Comparison of ENCODE assay signal across 25 cellular contexts in the genomic region with DNA sequence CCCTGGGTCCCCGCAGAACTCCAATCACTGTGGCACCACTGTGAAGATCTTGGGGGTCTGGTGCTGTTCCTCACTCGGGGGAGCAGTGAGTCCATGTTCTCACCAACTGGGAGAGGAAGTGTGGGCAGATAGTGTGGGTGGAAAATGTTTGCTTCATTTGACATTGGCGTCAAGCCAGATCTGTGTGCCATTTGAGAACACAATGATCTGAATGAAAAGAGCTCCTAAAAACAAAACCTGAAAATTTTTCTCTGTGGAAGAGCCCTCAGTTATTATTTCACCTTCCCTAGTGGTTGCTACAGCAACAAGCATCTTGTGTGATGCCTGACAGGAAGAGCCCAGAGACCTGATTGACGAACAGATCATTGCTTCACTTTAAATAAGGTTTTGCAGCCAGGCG.
A peak's percentile ranks its signal among the peaks of the same experiment; 100 is the strongest.
DNase-seq lines count a peak whose midpoint lies in the region; ATAC-seq and FAIRE-seq lines count a peak whose summit lies in the region.
"Had no signal": no experiment of that assay in that cellular context is flagged by ENCODE, and none has a peak within 500 bp of the region (broad histone marks: within the 10 kb centered on the region; RNA-seq: fewer than 3 reads in every experiment).

No MANE protein-coding gene starts in this region.

- no peak overlapping the region for H2AK5ac ChIP-seq in trophoblast cell (ENCODE audit: low read length)

- H3K4me1 Mint-ChIP-seq in activated T-helper 2 cell treated with anti-CD3 and anti-CD28 coated beads, Interferon-gamma antibody, Interleukin-2, Interleukin-4, amounts not matched to agents 10 μg/mL and 5 μg/mL and 100 μg/mL, durations not matched to agents 14 hours and 24 hours and 36 hours (ENCODE audit: low read depth): peaks cover 20% of the 10 kb centered on the region

- DNase-seq in activated naive CD4-positive, alpha-beta T cell treated with anti-CD3 and anti-CD28 coated beads, Interleukin-2, amount 50 U/mL, for 72 hours (ENCODE audit: low spot score in 2 of 2): peak in 1 of 2 donors; percentile 38
- DNase-seq in activated naive CD4-positive, alpha-beta T cell (lab: John Stamatoyannopoulos, UW): no peak
- peak; percentile 43 for DNase-seq in Jurkat, Clone E6-1 (ENCODE audit: low read depth, low spot score)
- DNase-seq in activated T-helper 2 cell treated with anti-CD3 and anti-CD28 coated beads, Interferon-gamma antibody, Interleukin-2, Interleukin-4, amounts not matched to agents 10 μg/mL and 5 μg/mL and 100 μg/mL, durations not matched to agents 14 hours and 24 hours and 36 hours (ENCODE audit: low spot score): no peak
- DNase-seq in renal cortical epithelial cell (ENCODE audit: low read depth): peak; percentile 27
- no peak for DNase-seq in GM19239 (ENCODE audit: insufficient read length, low spot score)
- no peak for DNase-seq in trophoblast cell
- DNase-seq: EL; Kasumi-1; left lung; NCI-H1105 treated with DMSO at 0.1 percent for 48 hours; NCI-H2107; NCI-H774; small intestine; stimulated activated naive CD4-positive, alpha-beta T cell treated with Interleukin-2 at 50 U/mL for 16 hours; T-helper 2 cell; transverse colon had no signal

- no peak overlapping the region for H3K4me3 Mint-ChIP-seq in activated T-helper 2 cell treated with anti-CD3 and anti-CD28 coated beads, Interferon-gamma antibody, Interleukin-2, Interleukin-4, amounts not matched to agents 10 μg/mL and 5 μg/mL and 100 μg/mL, durations not matched to agents 14 hours and 24 hours and 36 hours (ENCODE audit: low read depth)
- H3K4me3 Mint-ChIP-seq: activated T-cell treated with anti-CD3 and anti-CD28 coated beads, Interleukin-2, amount 50 U/mL, for 72 hours; neural crest cell had no signal

- WGBS in trophoblast cell (ENCODE audit: extremely low coverage, insufficient coverage, insufficient read length): no CpG with 5 or more reads among the region's 5 CpGs

- H3K27ac ChIP-seq in trophoblast cell (ENCODE audit: low read depth, low read length): no peak overlapping the region
- H3K27ac ChIP-seq: left lung, prostate gland, transverse colon had no signal

- no peak overlapping the region for H3K4ac ChIP-seq in trophoblast cell (ENCODE audit: low read depth, low read length)

- H3K9me3 Mint-ChIP-seq in activated naive CD4-positive, alpha-beta T cell treated with anti-CD3 and anti-CD28 coated beads, Interleukin-2, amount 50 U/mL, for 72 hours: peaks cover 0 to 15% of the 10 kb centered on the region in 2 donors
- H3K9me3 Mint-ChIP-seq in activated T-helper 2 cell treated with anti-CD3 and anti-CD28 coated beads, Interferon-gamma antibody, Interleukin-2, Interleukin-4, amounts not matched to agents 10 μg/mL and 5 μg/mL and 100 μg/mL, durations not matched to agents 14 hours and 24 hours and 36 hours: peaks cover 4% of the 10 kb centered on the region
- H3K9me3 Mint-ChIP-seq: neural crest cell had no signal

- H2AFZ ChIP-seq in trophoblast cell (ENCODE audit: insufficient read depth, low read length, poor library complexity): no peak overlapping the region

- H3K4me3 ChIP-seq in Jurkat, Clone E6-1 (ENCODE audit: low read length): no peak overlapping the region
- H3K4me3 ChIP-seq in trophoblast cell (ENCODE audit: low read depth, low read length): no peak overlapping the region
- H3K4me3 ChIP-seq: coronary artery, HAP-1, left lung, prostate gland, transverse colon had no signal

- FAIRE-seq in GM19239 (lab: Jason Lieb, UNC): no peak
- FAIRE-seq: bronchial epithelial cell, small intestine had no signal

- H3K4me2 ChIP-seq in trophoblast cell (ENCODE audit: low read length): no peak overlapping the region

- H3K36me3 Mint-ChIP-seq in activated naive CD4-positive, alpha-beta T cell treated with anti-CD3 and anti-CD28 coated beads, Interleukin-2, amount 50 U/mL, for 72 hours: peaks cover 4 to 29% of the 10 kb centered on the region in 2 donors
- H3K36me3 Mint-ChIP-seq in activated T-helper 2 cell treated with anti-CD3 and anti-CD28 coated beads, Interferon-gamma antibody, Interleukin-2, Interleukin-4, amounts not matched to agents 10 μg/mL and 5 μg/mL and 100 μg/mL, durations not matched to agents 14 hours and 24 hours and 36 hours (ENCODE audit: low read depth): peaks cover 3% of the 10 kb centered on the region

- H3K79me1 ChIP-seq in trophoblast cell (ENCODE audit: low read length): no peaks in the 10 kb centered on the region

- peak overlapping the region in 1 of 2 donors; percentile 56 for H3K27ac Mint-ChIP-seq in activated naive CD4-positive, alpha-beta T cell treated with anti-CD3 and anti-CD28 coated beads, Interleukin-2, amount 50 U/mL, for 72 hours
- H3K27ac Mint-ChIP-seq in activated T-helper 2 cell treated with anti-CD3 and anti-CD28 coated beads, Interferon-gamma antibody, Interleukin-2, Interleukin-4, amounts not matched to agents 10 μg/mL and 5 μg/mL and 100 μg/mL, durations not matched to agents 14 hours and 24 hours and 36 hours: peak overlapping the region; percentile 80
- H3K27ac Mint-ChIP-seq: activated T-cell treated with anti-CD3 and anti-CD28 coated beads, Interleukin-2, amount 50 U/mL, for 72 hours had no signal

- H3K27me3 ChIP-seq in trophoblast cell (ENCODE audit: insufficient read depth, low read length): no peaks in the 10 kb centered on the region
- H3K27me3 ChIP-seq: left lung, transverse colon had no signal

- H2BK5ac ChIP-seq in trophoblast cell (ENCODE audit: low read depth, low read length, poor library complexity): no peak overlapping the region

- peaks cover 5 to 10% of the 10 kb centered on the region in 2 experiments for H3K4me1 ChIP-seq in trophoblast cell (ENCODE audit: control insufficient read depth in 1 of 2, insufficient read depth in 2 of 2, low read length in 2 of 2)
- H3K4me1 ChIP-seq: HAP-1 had no signal

- H3K23ac ChIP-seq in trophoblast cell (ENCODE audit: low read length): no peak overlapping the region

- peak; percentile 20 to 45 for ATAC-seq in activated naive CD4-positive, alpha-beta T cell treated with anti-CD3 and anti-CD28 coated beads, Interleukin-2, amount 50 U/mL, for 72 hours
- ATAC-seq in activated CD4-positive, CD25-positive, alpha-beta regulatory T cell treated with anti-CD3 and anti-CD28 coated beads, Interleukin-2, amount 50 U/mL, for 24 hours: no peak
- ATAC-seq: activated T-cell treated with anti-CD3 and anti-CD28 coated beads, Interleukin-2, amount 50 U/mL, for 72 hours; left lung; Panc1 had no signal

- H2BK12ac ChIP-seq in trophoblast cell (ENCODE audit: low read length): no peak overlapping the region

- no peak overlapping the region for H3K9ac ChIP-seq in trophoblast cell (ENCODE audit: low read length)

- peaks cover 4% of the 10 kb centered on the region for H3K9me3 ChIP-seq in trophoblast cell (ENCODE audit: insufficient read depth, low read depth, low read length)
- H3K9me3 ChIP-seq: HAP-1, prostate gland, transverse colon had no signal

- H3K79me2 ChIP-seq in trophoblast cell (ENCODE audit: control insufficient read depth, insufficient read depth, low read length, poor library complexity): no peaks in the 10 kb centered on the region

- H4K91ac ChIP-seq in trophoblast cell (ENCODE audit: low read depth, low read length): no peak overlapping the region

- H3K14ac ChIP-seq in trophoblast cell (ENCODE audit: low read length): no peak overlapping the region

- H3K18ac ChIP-seq in trophoblast cell (ENCODE audit: low read length): no peak overlapping the region

- peaks cover 7% of the 10 kb centered on the region for H3K27me3 Mint-ChIP-seq in activated T-helper 2 cell treated with anti-CD3 and anti-CD28 coated beads, Interferon-gamma antibody, Interleukin-2, Interleukin-4, amounts not matched to agents 10 μg/mL and 5 μg/mL and 100 μg/mL, durations not matched to agents 14 hours and 24 hours and 36 hours (ENCODE audit: low read depth)

- H4K8ac ChIP-seq in trophoblast cell (ENCODE audit: low read depth, low read length): no peak overlapping the region

- no peak overlapping the region for H2BK120ac ChIP-seq in trophoblast cell (ENCODE audit: insufficient read depth, low read length, poor library complexity)

- H4K12ac ChIP-seq in trophoblast cell (ENCODE audit: low read depth, low read length): no peak overlapping the region

- H3K36me3 ChIP-seq in trophoblast cell (ENCODE audit: control insufficient read depth in 1 of 2, insufficient read depth in 2 of 2, low read length in 2 of 2): no peaks in the 10 kb centered on the region
- H3K36me3 ChIP-seq: HAP-1, left lung, prostate gland, transverse colon had no signal

- intact Hi-C loops in activated T-helper 2 cell treated with anti-CD3 and anti-CD28 coated beads, Interferon-gamma antibody, Interleukin-2, Interleukin-4, amounts not matched to agents 10 μg/mL and 5 μg/mL and 100 μg/mL, durations not matched to agents 14 hours and 24 hours and 36 hours (cut with micrococcal nuclease): no loop called here

Comparison
In these comparisons a context has a peak if more than half of its experiments do, and no peak if none do; other contexts are left out.
1. ATAC-seq: peak in activated naive CD4-positive, alpha-beta T cell treated with anti-CD3 and anti-CD28 coated beads, Interleukin-2, amount 50 U/mL, for 72 hours (2 of 2); none in activated CD4-positive, CD25-positive, alpha-beta regulatory T cell treated with anti-CD3 and anti-CD28 coated beads, Interleukin-2, amount 50 U/mL, for 24 hours (0 of 2).
2. DNase-seq: peak in Jurkat, Clone E6-1 (single experiment) and renal cortical epithelial cell (single experiment); none in activated naive CD4-positive, alpha-beta T cell (0 of 4), activated T-helper 2 cell treated with anti-CD3 and anti-CD28 coated beads, Interferon-gamma antibody, Interleukin-2, Interleukin-4, amounts not matched to agents 10 μg/mL and 5 μg/mL and 100 μg/mL, durations not matched to agents 14 hours and 24 hours and 36 hours (single experiment), GM19239 (single experiment) and trophoblast cell (0 of 2).